ENCODE assay signal across 16 cellular contexts in the genomic region with DNA sequence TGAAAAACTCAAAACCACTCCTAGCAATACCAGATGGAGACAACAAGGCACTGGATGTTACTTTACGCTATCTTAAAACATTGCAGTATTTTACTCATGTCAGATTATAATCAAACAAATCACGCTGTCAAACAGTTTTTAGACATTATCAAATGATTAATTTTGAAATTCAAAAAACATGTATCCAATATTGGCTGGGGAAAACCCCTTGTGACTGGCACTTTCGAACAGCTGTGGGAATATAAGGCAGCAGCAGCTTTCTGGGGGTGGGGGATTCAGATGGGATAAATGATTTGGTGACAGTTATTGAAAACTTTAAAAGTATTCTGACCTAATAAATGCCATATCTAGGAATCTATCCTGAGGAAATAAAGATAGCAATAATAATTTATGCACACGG. TPM values are rescaled to one million over a fixed set of nuclear protein-coding genes. Genes with fewer than 3 reads are reported as not detected.
DNase-seq lines count a peak whose midpoint lies in the region; ATAC-seq, FAIRE-seq and TF ChIP-seq lines count a peak whose summit lies in the region.
"Had no signal": no experiment of that assay in that cellular context is flagged by ENCODE, and none has a peak within 500 bp of the region (broad histone marks: within the 10 kb centered on the region; RNA-seq: fewer than 3 reads in every experiment).

No MANE protein-coding gene starts in this region.

- H4K20me1 ChIP-seq in GM23248 (ENCODE audit: insufficient read depth) (peaks cover 73% of the 10 kb centered on the region), KMS-11 (ENCODE audit: insufficient read depth) (no peaks in the 10 kb centered on the region), GM12878 (ENCODE audit: control insufficient read depth, insufficient read depth) (no peaks in the 10 kb centered on the region)
- H4K20me1 ChIP-seq: BLaER1 had no signal

- no peak overlapping the region for H4K8ac ChIP-seq in mesendoderm (ENCODE audit: low read depth, low read length)

- CTCF ChIA-PET in GM12878 (lab: Yijun Ruan, JAX) = interaction anchor here (2.5 kb wide), 1 partner anchor 26 kb away, joined by 15 read pairs; no protein-coding TSS in a partner anchor

- no peak for TF ChIP-seq CTCF in KMS-11 (conservative IDR thresholded peaks at IDR 0.05; ENCODE audit: low read depth, low read length)
- TF ChIP-seq CTCF in GM12878 (IDR thresholded peaks at IDR 0.05 in 2 of 3, conservative IDR thresholded peaks at IDR 0.05 in 1 of 3; ENCODE audit: control insufficient read depth in 2 of 3, extremely low read depth in 1 of 3, insufficient read depth in 1 of 3, low read depth in 3 of 3, low read length in 3 of 3) = no peak
- TF ChIP-seq CTCF in foreskin keratinocyte (conservative IDR thresholded peaks at IDR 0.05) = no peak

- WGBS in GM23248 (ENCODE audit: low coverage in 1 of 2, low lambda C conversion rate in 2 of 2, missing lambda C conversion rate in 2 of 2), 2 experiments = 90% methylated on average over 4 of the region's 4 CpGs
- WGBS in GM12878 (ENCODE audit: insufficient coverage, insufficient replicate concordance, low lambda C conversion rate, missing lambda C conversion rate) = 83% methylated on average over 4 of the region's 4 CpGs
- no CpG with 5 or more reads among the region's 4 CpGs for WGBS in mesendoderm (ENCODE audit: extremely low coverage, insufficient coverage, low lambda C conversion rate)

- no peak overlapping the region for H2BK120ac ChIP-seq in mesendoderm (ENCODE audit: low read depth, low read length)

- no peak overlapping the region for H3K4ac ChIP-seq in mesendoderm (ENCODE audit: low read depth, low read length)

- H3K4me3 ChIP-seq in GM23248 = peak overlapping the region; percentile 15; the same call in 1 of the 2 replicates
- H3K4me3 ChIP-seq in KMS-11 (IDR thresholded peaks at IDR 0.05; ENCODE audit: insufficient read depth, low read depth, low read length) = no peak overlapping the region
- H3K4me3 ChIP-seq in GM12878 = no peak overlapping the region
- H3K4me3 ChIP-seq in mesendoderm (ENCODE audit: low read length) = no peak overlapping the region
- H3K4me3 ChIP-seq: BLaER1 had no signal

- H3K4me2 ChIP-seq in GM23248 (ENCODE audit: unreplicated experiment) (peak overlapping the region; percentile 49), KMS-11 (peak overlapping the region; percentile 74), GM12878 (ENCODE audit: control insufficient read depth, insufficient read depth) (no peak overlapping the region), mesendoderm (ENCODE audit: low read length) (no peak overlapping the region)
- H3K4me2 ChIP-seq: BLaER1 had no signal

- peaks cover 100% of the 10 kb centered on the region for H3K79me2 ChIP-seq in GM23248 (ENCODE audit: insufficient read depth)
- peaks cover 82% of the 10 kb centered on the region for H3K79me2 ChIP-seq in KMS-11 (ENCODE audit: insufficient read depth, low read depth)
- H3K79me2 ChIP-seq in GM12878 (ENCODE audit: control insufficient read depth, insufficient read depth, low read length) = peaks cover 68% of the 10 kb centered on the region
- no peaks in the 10 kb centered on the region for H3K79me2 ChIP-seq in mesendoderm (ENCODE audit: control insufficient read depth, insufficient read depth, low read length)

- RAD21 ChIA-PET in GM12878 (lab: Charles Lee; ENCODE audit: unreplicated experiment) = interaction anchor here (0.7 to 3.0 kb wide), 7 partner anchors 10 to 404 kb away, joined by 3 to 21 read pairs (median 3); no protein-coding TSS in a partner anchor

- peaks cover 97% of the 10 kb centered on the region for H3F3A ChIP-seq in GM23248 (ENCODE audit: insufficient read depth)

- no peak overlapping the region for H2AK5ac ChIP-seq in mesendoderm (ENCODE audit: low read length)

- H3K36me3 ChIP-seq in GM23248 (ENCODE audit: low read depth) (peaks cover 80% of the 10 kb centered on the region), KMS-11 (ENCODE audit: insufficient read depth) (no peaks in the 10 kb centered on the region), GM12878 (ENCODE audit: control insufficient read depth in 2 of 2, insufficient read depth in 2 of 2, low read length in 1 of 2) (peaks cover 0 to 4% of the 10 kb centered on the region in 2 experiments; a peak in 2 of 4 replicates), mesendoderm (ENCODE audit: control insufficient read depth, insufficient read depth, low read length) (no peaks in the 10 kb centered on the region)
- H3K36me3 ChIP-seq: BLaER1 had no signal

- no TSS peak for BruUV-seq in GM12878 (replicated peaks; lab: Mats Ljungman, UMichigan)

- TF ChIP-seq EP300 in GM12878 (IDR thresholded peaks at IDR 0.05; ENCODE audit: borderline replicate concordance in 1 of 2, control insufficient read depth in 1 of 2, low read depth in 2 of 2, low read length in 2 of 2) = no peak

- POLR2A ChIA-PET in GM12878 (lab: Charles Lee) = interaction anchor here (0.6 to 1.0 kb wide), 3 partner anchors 11 to 55 kb away, joined by 3 to 4 read pairs (median 3); no protein-coding TSS in a partner anchor

- H3K23ac ChIP-seq in mesendoderm (ENCODE audit: low read length) = no peak overlapping the region

- no peak overlapping the region for H3K9ac ChIP-seq in GM23248
- no peak overlapping the region for H3K9ac ChIP-seq in KMS-11
- no peak overlapping the region for H3K9ac ChIP-seq in GM12878 (ENCODE audit: control insufficient read depth, insufficient read depth, low read length)
- H3K9ac ChIP-seq in mesendoderm (ENCODE audit: low read length) = no peak overlapping the region
- H3K9ac ChIP-seq: BLaER1 had no signal

- in situ Hi-C loops in GM23248 (cut with MboI) (no loop called here), GM12878 (cut with MboI) (no loop called here)

- peaks cover 79% of the 10 kb centered on the region for H3K4me1 ChIP-seq in GM23248 (ENCODE audit: insufficient read depth)
- H3K4me1 ChIP-seq in KMS-11 (ENCODE audit: low read depth, poor library complexity, severe bottlenecking) = peaks cover 100% of the 10 kb centered on the region
- H3K4me1 ChIP-seq in GM12878 (ENCODE audit: control insufficient read depth, insufficient read depth, low read length) = peaks cover 37% of the 10 kb centered on the region
- peaks cover 51% of the 10 kb centered on the region for H3K4me1 ChIP-seq in foreskin keratinocyte
- H3K4me1 ChIP-seq in mesendoderm (ENCODE audit: control insufficient read depth, low read depth, low read length) = no peaks in the 10 kb centered on the region

- no peak for TF ChIP-seq POLR2A in GM12878 (IDR thresholded peaks at IDR 0.05; ENCODE audit: low read depth, low read length)

- no peak overlapping the region for H2BK5ac ChIP-seq in mesendoderm (ENCODE audit: low read length)

- no peak overlapping the region for H3K56ac ChIP-seq in mesendoderm (ENCODE audit: low read length)

- ATAC-seq in GM12878 (no peak), foreskin keratinocyte (no peak), HG03095 (IDR thresholded peaks at IDR 0.05; ENCODE audit: unreplicated experiment) (no peak)
- ATAC-seq: HCT116 had no signal

- FAIRE-seq in GM12878 (lab: Jason Lieb, UNC) = no peak

- H3K79me1 ChIP-seq in mesendoderm (ENCODE audit: low read length) = no peaks in the 10 kb centered on the region

- intact Hi-C loops in GM12878 (cut with micrococcal nuclease; ENCODE audit: unreplicated experiment) = no loop called here

- no peak overlapping the region for H4K5ac ChIP-seq in mesendoderm (ENCODE audit: low read length)

- H2AFZ ChIP-seq in GM23248 = no peak overlapping the region
- no peak overlapping the region for H2AFZ ChIP-seq in KMS-11 (ENCODE audit: low read depth)
- H2AFZ ChIP-seq in GM12878 (ENCODE audit: control insufficient read depth, low read depth, low read length) = no peak overlapping the region

- no peaks in the 10 kb centered on the region for H3K9me3 ChIP-seq in GM23248 (ENCODE audit: low read depth)
- no peaks in the 10 kb centered on the region; the same call in 1 of the 3 replicates for H3K9me3 ChIP-seq in GM12878 (replicated peaks; ENCODE audit: control insufficient read depth, insufficient read depth, low read length)

- H3K27ac ChIP-seq in GM23248 (peak overlapping the region; percentile 43), KMS-11 (peak overlapping the region; percentile 33; the same call in 1 of the 2 replicates), GM12878 (ENCODE audit: control insufficient read depth, insufficient read depth) (no peak overlapping the region), foreskin keratinocyte (peak overlapping the region; percentile 21), mesendoderm (ENCODE audit: low read depth, low read length) (no peak overlapping the region)
- H3K27ac ChIP-seq: BLaER1 had no signal

- no peak for TF ChIP-seq RAD21 in GM12878 (IDR thresholded peaks at IDR 0.05; ENCODE audit: insufficient read depth, low read depth, low read length)

- no peak overlapping the region for H3K18ac ChIP-seq in mesendoderm (ENCODE audit: low read length)

- SMC1A ChIA-PET in GM12878 (lab: Charles Lee; ENCODE audit: uncharacterized antibody, unreplicated experiment) = interaction anchor here (0.8 to 3.5 kb wide), 10 partner anchors 10 to 63 kb away, joined by 3 to 37 read pairs (median 4); no protein-coding TSS in a partner anchor

- H2BK15ac ChIP-seq in mesendoderm (replicated peaks; ENCODE audit: low read depth) = no peak overlapping the region

- no peaks in the 10 kb centered on the region for H3K27me3 ChIP-seq in GM23248 (replicated peaks; ENCODE audit: insufficient read depth)
- no peaks in the 10 kb centered on the region for H3K27me3 ChIP-seq in KMS-11 (ENCODE audit: insufficient read depth, low read depth)
- H3K27me3 ChIP-seq in GM12878 (replicated peaks in 1 of 2; ENCODE audit: control insufficient read depth in 2 of 2, insufficient read depth in 2 of 2, low read length in 1 of 2) = no peaks in the 10 kb centered on the region
- H3K27me3 ChIP-seq in foreskin keratinocyte = no peaks in the 10 kb centered on the region
- H3K27me3 ChIP-seq in mesendoderm (ENCODE audit: insufficient read depth, low read length, poor library complexity) = no peaks in the 10 kb centered on the region
- H3K27me3 ChIP-seq: BLaER1 had no signal

- DNase-seq in GM23248 = no peak
- no peak for DNase-seq in GM12878 (ENCODE audit: low read depth, low spot score)
- DNase-seq in foreskin keratinocyte = no peak
- DNase-seq in hippocampal formation (lab: John Stamatoyannopoulos, UW) = no peak
- no peak for DNase-seq in mesendoderm
- DNase-seq: 8988T; CD4-positive, alpha-beta memory T cell; DMS153; DMS79; GDM1; GOT3; H7 had no signal

- no peaks in the 10 kb centered on the region for H3K9me2 ChIP-seq in GM23248 (ENCODE audit: insufficient read depth)

RNA-seq across cellular contexts. Expression of a gene that starts 28.7 kb away (rescaled TPM):
- total RNA-seq in GM23248 (2014; rRNA removed; shearing (Covaris generic)) = 228 and 243 TPM in 2 replicates
- 147 and 159 TPM in 2 replicates for polyA plus RNA-seq in GM23248 (2016; fragmentation: Nextera tagmentation; extraction: Ambion mirVana)
- 85.3 and 105 TPM in 2 replicates for total RNA-seq in GM12878 (2013; cell fraction: nucleolus; rRNA removed)
- total RNA-seq in GM12878 (2014; rRNA removed) = 59.9 and 61.6 TPM in 2 replicates
- 83.8 and 87.5 TPM in 2 replicates for total RNA-seq in GM12878 (2014; rRNA removed; fragmentation: Illumina TruSeq; extraction: Trizol)
- 76.1 and 76.9 TPM in 2 replicates for total RNA-seq in GM12878 (2021)
- 24.4 TPM for polyA plus RNA-seq in GM12878 (2011; ENCODE audit: low read depth)
- 91.4 and 122 TPM in 2 replicates for polyA plus RNA-seq in GM12878 (2011; rRNA removed)
- polyA plus RNA-seq in GM12878 (2011; cell fraction: cytosol; rRNA removed) = 38.3 and 41.6 TPM in 2 replicates
- 70.5 and 86.0 TPM in 2 replicates for polyA plus RNA-seq in GM12878 (2011; cell fraction: nucleus; rRNA removed)
- 32.2 and 37.2 TPM in 2 replicates for polyA plus RNA-seq in GM12878 (2012)
- polyA plus RNA-seq in GM12878 (2014; fragmentation: Illumina TruSeq; extraction: Trizol) = 64.9 and 73.3 TPM in 2 replicates
- polyA plus RNA-seq in GM12878 (2014; fragmentation: Nextera tagmentation; extraction: Ambion mirVana) = 10 to 100 TPM; 24.2 to 34.4 TPM
- polyA plus RNA-seq in GM12878 (2014; rRNA removed) = 46.4 and 47.7 TPM in 2 replicates
- 10 to 100 TPM; 50.2 to 53.1 TPM for polyA plus RNA-seq in GM12878 (2016; fragmentation: Nextera tagmentation; extraction: Ambion mirVana)
- polyA minus RNA-seq in GM12878 (2011; rRNA and poly(A)+ RNA removed) = 110 and 125 TPM in 2 replicates
- polyA minus RNA-seq in GM12878 (2011; cell fraction: cytosol; rRNA and poly(A)+ RNA removed) = 41.3 and 44.8 TPM in 2 replicates
- polyA minus RNA-seq in GM12878 (2011; cell fraction: nucleus; rRNA and poly(A)+ RNA removed) = 172 and 368 TPM in 2 replicates
- total RNA-seq in foreskin keratinocyte = 84.5 and 88.6 TPM in 2 replicates
- 22.1 and 27.2 TPM in 2 replicates for polyA plus RNA-seq in foreskin keratinocyte
- polyA plus RNA-seq in mesendoderm (2013, experiment 1 of 2) = 43.9 TPM
- 43.6 TPM for polyA plus RNA-seq in mesendoderm (2013, experiment 2 of 2)

Comparison
In these comparisons a context has a peak if more than half of its experiments do, and no peak if none do; other contexts are left out.
1. H3K27ac ChIP-seq: peak in GM23248 (single experiment), KMS-11 (single experiment) and foreskin keratinocyte (single experiment); none in GM12878 (single experiment) and mesendoderm (single experiment).
2. H3K4me2 ChIP-seq: peak in GM23248 (single experiment) and KMS-11 (single experiment); none in GM12878 (single experiment) and mesendoderm (single experiment).